In the genomic region with DNA sequence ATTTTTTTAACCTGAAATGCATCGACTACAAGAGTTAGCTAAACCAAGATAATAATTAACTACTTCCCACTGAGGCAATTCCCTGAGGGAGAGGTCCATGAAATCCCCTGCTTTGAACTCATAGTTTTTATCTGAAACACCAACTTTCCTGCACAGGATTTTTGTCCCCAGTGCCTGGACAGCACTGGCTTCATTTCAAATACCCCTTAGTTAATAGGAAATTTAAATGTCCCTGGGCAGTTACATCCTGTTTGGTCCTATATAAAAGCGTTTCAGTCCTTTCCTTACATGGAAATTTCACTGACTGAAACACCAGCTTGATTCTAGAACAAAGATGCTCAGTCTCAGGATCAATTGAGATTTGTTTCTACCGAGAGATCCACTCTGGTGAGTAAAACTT, we compare ENCODE assay signal across 9 cellular contexts. TPM values are rescaled to one million over a fixed set of nuclear protein-coding genes. Genes with fewer than 3 reads are reported as not detected.
"Had no signal": no experiment of that assay in that cellular context is flagged by ENCODE, and none has a peak within 500 bp of the region (broad histone marks: within the 10 kb centered on the region; RNA-seq: fewer than 3 reads in every experiment).

A gene with protein sequence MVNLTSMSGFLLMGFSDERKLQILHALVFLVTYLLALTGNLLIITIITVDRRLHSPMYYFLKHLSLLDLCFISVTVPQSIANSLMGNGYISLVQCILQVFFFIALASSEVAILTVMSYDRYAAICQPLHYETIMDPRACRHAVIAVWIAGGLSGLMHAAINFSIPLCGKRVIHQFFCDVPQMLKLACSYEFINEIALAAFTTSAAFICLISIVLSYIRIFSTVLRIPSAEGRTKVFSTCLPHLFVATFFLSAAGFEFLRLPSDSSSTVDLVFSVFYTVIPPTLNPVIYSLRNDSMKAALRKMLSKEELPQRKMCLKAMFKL (plus strand): TSS at position 301 of the 400 bp plus-strand sequence. CDS start 4,989 bp downstream, outside the sequence.

- H3K27ac Mint-ChIP-seq: HFFc6 had no signal

- FAIRE-seq: HepG2, K562 had no signal

- H3K4me3 Mint-ChIP-seq: HFFc6 had no signal

- DNase-seq: GM23248, GOT3, H7, HFFc6, IMR-90 had no signal

RNA-seq across cellular contexts. Expression of the gene that starts here (rescaled TPM):
- total RNA-seq: GM23248, H4, H7, HepG2, HFFc6, HT1080, IMR-90, K562 had no signal
- polyA plus RNA-seq: GM23248, IMR-90, K562 had no signal
